In the genomic region with DNA sequence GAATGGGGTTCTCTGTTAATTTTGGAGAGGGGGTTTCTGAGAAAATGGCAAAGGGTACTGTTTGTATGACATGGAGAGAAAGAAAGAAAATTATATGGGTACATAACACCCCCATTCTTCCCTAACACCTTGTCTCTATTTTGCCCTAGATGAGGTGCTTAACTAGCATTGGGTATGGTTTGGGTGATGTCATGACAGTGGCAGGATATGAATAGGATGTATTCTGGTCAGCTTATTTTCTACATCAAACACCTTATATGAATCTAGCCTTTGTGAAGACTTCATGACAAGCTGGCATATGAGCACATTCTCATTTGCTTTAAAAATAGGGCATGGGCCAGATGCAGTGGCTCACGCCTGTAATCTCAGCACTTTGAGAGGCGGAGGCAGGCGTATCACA, we compare ENCODE assay signal across 18 cellular contexts.
"Had no signal": no experiment of that assay in that cellular context is flagged by ENCODE, and none has a peak within 500 bp of the region (broad histone marks: within the 10 kb centered on the region; RNA-seq: fewer than 3 reads in every experiment).

No MANE protein-coding gene starts in this region.

- DNase-seq: activated CD4-positive, alpha-beta T cell treated with anti-CD3 and anti-CD28 coated beads, Interleukin-2, amount 50 U/mL, for 48 hours; activated CD4-positive, CD25-positive, alpha-beta regulatory T cell; anterior cingulate cortex; caudate nucleus; dorsolateral prefrontal cortex; endodermal cell; foreskin fibroblast; left colon; lower lobe of right lung; SIG-M5; stimulated activated CD8-positive, alpha-beta memory T cell treated with anti-CD3 and anti-CD28 coated beads, Interleukin-4, amount 100 ng/mL, for 48 hours; stimulated activated naive CD4-positive, alpha-beta T cell treated with Interleukin-2 at 50 U/mL for 16 hours; T-helper 1 cell; T1000; uterus had no signal

- ATAC-seq: left colon, lower lobe of right lung had no signal

- H3K9me3 Mint-ChIP-seq: endodermal cell, neural crest cell had no signal

- H3K27ac Mint-ChIP-seq: brain, endodermal cell, progenitor cell of endocrine pancreas had no signal

- H3K4me1 Mint-ChIP-seq: brain, neural crest cell had no signal

- H3K27me3 Mint-ChIP-seq: brain, progenitor cell of endocrine pancreas had no signal

- H3K4me3 Mint-ChIP-seq: brain, endodermal cell, neural crest cell had no signal
